9 cellular contexts compared by ENCODE assay signal in genomic region chr9:15142903-15143534, GRCh38.
DNase-seq lines count a peak whose midpoint lies in the region; ATAC-seq, FAIRE-seq and TF ChIP-seq lines count a peak whose summit lies in the region.
"Had no signal": no experiment of that assay in that cellular context is flagged by ENCODE, and none has a peak within 500 bp of the region (broad histone marks: within the 10 kb centered on the region; RNA-seq: fewer than 3 reads in every experiment).

No MANE protein-coding gene starts in this region.

- H3K27ac Mint-ChIP-seq in naive thymus-derived CD4-positive, alpha-beta T cell: no peak overlapping the region
- H3K27ac Mint-ChIP-seq: immature natural killer cell had no signal

- peak; percentile 54 for DNase-seq in GM10248 (ENCODE audit: extremely low spot score)
- DNase-seq in H7: peak; percentile 65
- peak; percentile 30 to 57 for DNase-seq in Kasumi-1 (lab: John Stamatoyannopoulos, UW)
- peak; percentile 59 for DNase-seq in SK-N-DZ (ENCODE audit: low spot score)
- DNase-seq in epithelial cell of proximal tubule (ENCODE audit: low read depth): peak; percentile 6
- peak in 7 of 9 donors; percentile 7 to 45 (median 22) for DNase-seq in naive thymus-derived CD4-positive, alpha-beta T cell
- no peak for DNase-seq in activated gamma-delta T cell treated with Interleukin-2 at 50 U/mL for 16 hours

- no peaks in the 10 kb centered on the region for H3K27me3 ChIP-seq in H7 (ENCODE audit: control insufficient read depth, insufficient read depth, low read length)
- no peaks in the 10 kb centered on the region for H3K27me3 ChIP-seq in naive thymus-derived CD4-positive, alpha-beta T cell (ENCODE audit: control insufficient read depth in 2 of 2, insufficient read depth in 2 of 2, low read length in 2 of 2)

- no peaks in the 10 kb centered on the region for H3K9me3 Mint-ChIP-seq in naive thymus-derived CD4-positive, alpha-beta T cell
- H3K9me3 Mint-ChIP-seq: immature natural killer cell had no signal

- intact Hi-C loops in naive thymus-derived CD4-positive, alpha-beta T cell (cut with micrococcal nuclease): loop anchor here (1.0 to 2.0 kb wide), 4 partner anchors 38 to 526 kb away; no protein-coding TSS in a partner anchor

- H3K27ac ChIP-seq in naive thymus-derived CD4-positive, alpha-beta T cell (ENCODE audit: low read depth, low read length): no peak overlapping the region

- peaks cover 0 to 14% (median 5%) of the 10 kb centered on the region in 5 donors for H3K27me3 Mint-ChIP-seq in naive thymus-derived CD4-positive, alpha-beta T cell

- FAIRE-seq in A204.1 (lab: Jason Lieb, UNC): peak; percentile 94

- POLR2A ChIA-PET in GM10248 (lab: Yijun Ruan, JAX): no interaction called here
- POLR2A ChIA-PET in naive thymus-derived CD4-positive, alpha-beta T cell (lab: Charles Lee): no interaction called here

- no peaks in the 10 kb centered on the region for H3K36me3 ChIP-seq in H7 (replicated peaks; ENCODE audit: control insufficient read depth, insufficient read depth, low read length)
- no peaks in the 10 kb centered on the region for H3K36me3 ChIP-seq in naive thymus-derived CD4-positive, alpha-beta T cell (ENCODE audit: control insufficient read depth in 2 of 3, insufficient read depth in 3 of 3, low read length in 3 of 3)

- ATAC-seq in naive thymus-derived CD4-positive, alpha-beta T cell: peak; percentile 83

- TF ChIP-seq CTCF in GM10248 (IDR thresholded peaks at IDR 0.05; ENCODE audit: control extremely low read depth, extremely low read depth, low read depth, missing control alignments) (peak; percentile 74), epithelial cell of proximal tubule (conservative IDR thresholded peaks at IDR 0.05; ENCODE audit: low read depth, low read length) (peak; percentile 69)

- H3K4me1 Mint-ChIP-seq in naive thymus-derived CD4-positive, alpha-beta T cell: peaks cover 0 to 9% (median 3%) of the 10 kb centered on the region in 7 donors

- no peaks in the 10 kb centered on the region for H3K4me1 ChIP-seq in naive thymus-derived CD4-positive, alpha-beta T cell (ENCODE audit: control insufficient read depth in 2 of 2, insufficient read depth in 2 of 2, low read length in 2 of 2)

- CTCF ChIA-PET in GM10248 (lab: Yijun Ruan, JAX): interaction anchor here (0.7 to 1.9 kb wide), 7 partner anchors 8 to 39 kb away, joined by 3 to 7 read pairs (median 3); no protein-coding TSS in a partner anchor
- CTCF ChIA-PET in naive thymus-derived CD4-positive, alpha-beta T cell (lab: Charles Lee): interaction anchor here (0.6 kb wide), 1 partner anchor 90 kb away, joined by 5 read pairs; no protein-coding TSS in a partner anchor

- no peaks in the 10 kb centered on the region for H3K36me3 Mint-ChIP-seq in naive thymus-derived CD4-positive, alpha-beta T cell
- H3K36me3 Mint-ChIP-seq: immature natural killer cell had no signal

- no peaks in the 10 kb centered on the region for H3K9me3 ChIP-seq in naive thymus-derived CD4-positive, alpha-beta T cell (ENCODE audit: control insufficient read depth in 2 of 3, low read length in 3 of 3)

- no peak overlapping the region for H3K4me3 Mint-ChIP-seq in naive thymus-derived CD4-positive, alpha-beta T cell
- H3K4me3 Mint-ChIP-seq: immature natural killer cell had no signal

- H3K4me3 ChIP-seq in H7 (ENCODE audit: insufficient read depth, low read depth, low read length): no peak overlapping the region
- H3K4me3 ChIP-seq in epithelial cell of proximal tubule (ENCODE audit: low read depth, low read length): no peak overlapping the region
- no peak overlapping the region for H3K4me3 ChIP-seq in naive thymus-derived CD4-positive, alpha-beta T cell (ENCODE audit: low read length)
